1 cellular context compared by ENCODE assay signal in the genomic region with DNA sequence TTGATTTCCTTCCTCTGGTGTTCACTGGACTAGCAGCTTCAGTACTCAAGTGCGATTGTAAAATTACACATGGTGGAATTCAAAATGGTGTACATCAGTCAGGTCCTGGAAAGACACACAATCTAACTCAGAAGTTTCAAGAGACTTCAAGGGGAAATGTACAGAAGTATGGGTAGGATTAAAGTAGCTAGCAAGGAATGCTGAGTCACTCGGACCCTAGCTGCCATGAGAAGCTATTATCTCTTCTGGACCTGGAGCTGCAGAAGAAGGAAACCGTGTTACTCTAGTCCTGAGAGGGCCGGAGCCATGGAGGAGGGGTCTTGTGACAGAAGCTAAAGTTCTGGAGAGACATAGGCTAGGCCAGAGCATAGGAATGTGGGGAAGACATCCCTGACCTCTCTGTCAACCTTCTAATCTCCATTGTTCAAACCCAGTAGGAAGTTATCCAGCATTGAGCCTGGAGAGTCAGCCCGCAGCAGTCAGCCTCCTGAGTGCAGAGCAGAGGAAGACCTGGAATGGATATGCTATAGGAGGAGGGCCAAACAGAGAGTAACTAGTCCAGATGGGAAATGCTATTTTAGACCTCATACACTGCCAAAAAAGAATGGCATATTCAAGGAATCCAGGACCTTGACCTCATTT.
TF ChIP-seq lines count a peak whose summit lies in the region.

No MANE protein-coding gene starts in this region.

TF ChIP-seq in K562, 482 proteins besides CTCF, POLR2A, EP300 and RAD21 (continued from another document):
- TF ChIP-seq, protein P1, sequence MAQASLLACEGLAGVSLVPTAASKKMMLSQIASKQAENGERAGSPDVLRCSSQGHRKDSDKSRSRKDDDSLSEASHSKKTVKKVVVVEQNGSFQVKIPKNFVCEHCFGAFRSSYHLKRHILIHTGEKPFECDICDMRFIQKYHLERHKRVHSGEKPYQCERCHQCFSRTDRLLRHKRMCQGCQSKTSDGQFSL (CRISPR knock-in tag; IDR thresholded peaks at IDR 0.05) = no peak
- TF ChIP-seq, protein P1 (tag; IDR thresholded peaks at IDR 0.05) = no peak
- TF ChIP-seq SUPT5H (IDR thresholded peaks at IDR 0.05) (no peak), ZSCAN32 (CRISPR knock-in tag; IDR thresholded peaks at IDR 0.05) (no peak), CBFB (CRISPR knock-in tag; IDR thresholded peaks at IDR 0.05) (no peak)
- TF ChIP-seq, protein P2, sequence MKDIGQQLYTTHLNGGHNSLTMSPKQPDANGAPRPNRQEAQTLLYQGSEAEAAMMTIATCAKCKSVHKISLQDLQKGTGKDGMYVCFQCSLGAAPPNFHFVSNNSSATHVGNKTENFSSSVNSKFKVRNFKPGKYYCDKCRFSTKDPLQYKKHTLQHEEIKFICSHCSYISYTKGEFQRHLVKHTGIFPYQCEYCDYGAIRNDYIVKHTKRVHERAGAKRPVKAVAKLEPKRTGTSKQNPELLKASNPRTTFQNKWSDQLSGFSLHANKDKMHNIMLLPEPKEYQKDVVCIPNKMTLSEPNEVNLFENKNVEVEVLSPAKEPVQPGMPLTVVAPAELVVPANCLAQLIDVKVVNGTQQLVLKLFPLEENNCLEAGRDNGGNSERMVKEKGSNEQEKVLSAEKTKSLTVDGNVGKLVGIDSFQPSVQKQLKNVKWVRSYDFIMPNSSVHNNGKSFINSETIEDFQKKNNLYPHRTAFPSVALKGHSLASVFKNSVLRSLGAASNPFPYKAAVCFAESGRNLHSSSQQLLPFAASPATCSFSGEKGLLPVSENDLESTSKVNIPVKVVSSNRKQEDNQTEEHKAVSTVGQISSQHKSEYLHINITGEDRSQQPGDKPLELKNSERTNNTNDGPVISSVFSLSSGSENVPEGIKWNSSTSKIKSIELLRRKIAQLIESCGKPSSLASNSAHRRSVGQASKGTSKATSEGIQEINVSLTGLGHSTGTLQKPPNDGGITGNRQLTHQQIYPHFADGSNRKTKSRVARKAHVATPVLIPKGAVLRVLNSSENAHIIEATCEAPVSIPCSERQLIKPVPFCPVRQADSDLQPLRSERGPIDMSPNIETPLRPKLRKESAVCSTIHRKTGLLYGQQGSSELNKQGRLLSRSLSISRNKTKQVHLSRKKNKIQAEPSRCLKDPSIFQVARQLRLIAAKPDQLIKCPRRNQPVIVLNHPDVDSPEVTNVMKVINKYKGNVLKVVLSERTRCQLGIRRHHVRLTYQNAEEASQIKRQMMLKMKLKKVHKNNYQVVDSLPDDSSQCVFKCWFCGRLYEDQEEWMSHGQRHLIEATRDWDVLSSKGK (CRISPR knock-in tag; IDR thresholded peaks at IDR 0.05) = no peak
- TF ChIP-seq, protein P3, sequence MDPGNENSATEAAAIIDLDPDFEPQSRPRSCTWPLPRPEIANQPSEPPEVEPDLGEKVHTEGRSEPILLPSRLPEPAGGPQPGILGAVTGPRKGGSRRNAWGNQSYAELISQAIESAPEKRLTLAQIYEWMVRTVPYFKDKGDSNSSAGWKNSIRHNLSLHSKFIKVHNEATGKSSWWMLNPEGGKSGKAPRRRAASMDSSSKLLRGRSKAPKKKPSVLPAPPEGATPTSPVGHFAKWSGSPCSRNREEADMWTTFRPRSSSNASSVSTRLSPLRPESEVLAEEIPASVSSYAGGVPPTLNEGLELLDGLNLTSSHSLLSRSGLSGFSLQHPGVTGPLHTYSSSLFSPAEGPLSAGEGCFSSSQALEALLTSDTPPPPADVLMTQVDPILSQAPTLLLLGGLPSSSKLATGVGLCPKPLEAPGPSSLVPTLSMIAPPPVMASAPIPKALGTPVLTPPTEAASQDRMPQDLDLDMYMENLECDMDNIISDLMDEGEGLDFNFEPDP (CRISPR knock-in tag; IDR thresholded peaks at IDR 0.05) = no peak
